8 cellular contexts compared by ENCODE assay signal in the genomic region with DNA sequence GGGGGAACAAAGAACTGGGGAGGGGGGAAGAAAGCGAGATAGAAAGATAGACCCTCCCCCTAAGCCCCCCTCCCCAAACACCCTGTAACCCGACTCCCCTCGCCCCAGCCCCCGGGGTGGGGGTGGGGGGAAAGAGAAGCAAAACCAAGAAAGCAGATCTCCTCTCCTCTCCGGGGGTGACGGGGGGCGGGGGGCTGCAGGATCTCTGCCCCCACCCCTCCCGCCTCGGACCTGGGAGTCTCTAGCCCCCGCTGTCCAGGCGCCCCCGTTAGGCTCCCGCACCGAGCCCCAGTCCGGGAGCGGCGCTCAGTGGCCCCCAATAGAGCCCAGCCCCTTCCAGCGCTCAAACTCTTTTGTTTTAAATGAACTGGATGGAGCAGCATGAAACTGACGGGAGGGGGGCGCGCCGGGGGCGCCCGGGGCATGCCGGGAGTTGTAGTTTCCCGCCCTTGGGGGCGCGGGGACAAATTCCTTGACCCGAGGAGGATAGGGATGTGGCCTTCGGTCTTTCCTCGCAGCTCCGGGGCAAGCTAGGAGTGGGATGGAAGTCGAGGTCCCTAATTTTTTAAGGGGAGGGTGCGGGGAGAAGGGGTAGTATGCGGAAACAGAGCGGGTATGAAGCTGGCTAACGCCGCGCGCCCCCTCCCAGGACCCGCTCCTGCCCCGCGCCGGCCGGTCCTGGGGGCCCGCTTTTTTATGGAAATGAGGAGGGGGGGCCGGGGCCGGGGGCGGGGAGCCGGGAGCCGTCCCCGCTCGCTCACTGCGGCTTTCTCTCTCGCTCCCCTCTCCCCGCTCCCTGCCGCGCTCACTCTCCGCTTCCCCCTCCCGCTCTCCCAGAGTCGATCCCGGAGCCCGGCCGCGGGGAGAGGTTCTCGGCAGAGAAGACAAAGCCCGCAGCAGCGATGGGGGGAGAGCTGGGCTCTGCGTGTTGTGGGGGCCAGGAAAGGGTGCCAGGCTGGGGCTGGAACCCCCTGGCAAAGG. TPM values are rescaled to one million over a fixed set of nuclear protein-coding genes. Genes with fewer than 3 reads are reported as not detected.
DNase-seq lines count a peak whose midpoint lies in the region; ATAC-seq and TF ChIP-seq lines count a peak whose summit lies in the region.

A gene with protein sequence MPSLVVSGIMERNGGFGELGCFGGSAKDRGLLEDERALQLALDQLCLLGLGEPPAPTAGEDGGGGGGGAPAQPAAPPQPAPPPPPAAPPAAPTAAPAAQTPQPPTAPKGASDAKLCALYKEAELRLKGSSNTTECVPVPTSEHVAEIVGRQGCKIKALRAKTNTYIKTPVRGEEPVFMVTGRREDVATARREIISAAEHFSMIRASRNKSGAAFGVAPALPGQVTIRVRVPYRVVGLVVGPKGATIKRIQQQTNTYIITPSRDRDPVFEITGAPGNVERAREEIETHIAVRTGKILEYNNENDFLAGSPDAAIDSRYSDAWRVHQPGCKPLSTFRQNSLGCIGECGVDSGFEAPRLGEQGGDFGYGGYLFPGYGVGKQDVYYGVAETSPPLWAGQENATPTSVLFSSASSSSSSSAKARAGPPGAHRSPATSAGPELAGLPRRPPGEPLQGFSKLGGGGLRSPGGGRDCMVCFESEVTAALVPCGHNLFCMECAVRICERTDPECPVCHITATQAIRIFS (minus strand): TSS at position 355 of the 981 bp plus-strand sequence. CDS start 467 bp downstream, outside the sequence.

- H3K27ac Mint-ChIP-seq in CD14-positive monocyte: peak within 1 kb of the TSS in 1 of 7 donors; percentile 75

- peaks cover 88 to 99% (median 90%) of the 10 kb centered on the region in 3 donors for H3K27me3 Mint-ChIP-seq in CD14-positive monocyte (ENCODE audit: low read depth in 3 of 3)

- peaks cover 7 to 8% of the 10 kb centered on the region in 2 donors for H3K36me3 Mint-ChIP-seq in CD14-positive monocyte

- peaks cover 0 to 12% (median 4%) of the 10 kb centered on the region in 7 donors for H3K9me3 Mint-ChIP-seq in CD14-positive monocyte

- peak; percentile 61 for ATAC-seq in HG02642 (IDR thresholded peaks at IDR 0.05; ENCODE audit: poor library complexity, unreplicated experiment)
- peak; percentile 78 for ATAC-seq in left lobe of liver
- ATAC-seq in HG03378 (IDR thresholded peaks at IDR 0.05; ENCODE audit: unreplicated experiment): no peak

- peaks cover 17% of the 10 kb centered on the region for H3K4me1 Mint-ChIP-seq in CD14-positive monocyte

- intact Hi-C loops in CD14-positive monocyte (cut with micrococcal nuclease): no loop called here

- TF ChIP-seq CTCF in CD14-positive monocyte (IDR thresholded peaks at IDR 0.05): no peak

- peak; percentile 55 for DNase-seq in CD14-positive monocyte (ENCODE audit: low spot score)
- DNase-seq in NCI-H510A (lab: John Stamatoyannopoulos, UW): peak; percentile 79
- DNase-seq in activated CD4-positive, alpha-beta T cell treated with anti-CD3 and anti-CD28 coated beads for 48 hours: peak; percentile 74
- DNase-seq in dermis microvascular lymphatic vessel endothelial cell (ENCODE audit: low read depth in 2 of 2): peak; percentile 34 to 79
- peak; percentile 83 for DNase-seq in left lobe of liver (ENCODE audit: low spot score)
- peak; percentile 37 for DNase-seq in stimulated activated CD4-positive, alpha-beta T cell treated with anti-CD3 and anti-CD28 coated beads, Interleukin-2, amount 100 ng/mL, for 4 hours (ENCODE audit: low read depth)

- H3K4me3 Mint-ChIP-seq in CD14-positive monocyte: peak within 1 kb of the TSS; percentile 81 to 90

RNA-seq across cellular contexts. Expression of the gene that starts here (rescaled TPM):
- polyA plus RNA-seq in CD14-positive monocyte: not detected
- 3.6 and 7.0 TPM in 2 replicates for total RNA-seq in dermis microvascular lymphatic vessel endothelial cell
- 1.1 TPM for total RNA-seq in left lobe of liver

Comparison
In these comparisons a context has a peak if more than half of its experiments do, and no peak if none do; other contexts are left out.
1. Peak in DNase-seq in CD14-positive monocyte; RNA of the gene not detected or under 1 TPM.